In genomic region chrX:49199906-49200771, GRCh38 we compare ENCODE assay signal across 1 cellular context.
TF ChIP-seq lines count a peak whose summit lies in the region.

SYP (minus strand) TSS chrX:49200193; CDS start chrX:49200186, 7 bp downstream.

TF ChIP-seq in K562, 482 proteins besides CTCF, POLR2A, EP300 and RAD21 (continued from another document and continues in another):
- no peak for TF ChIP-seq ARID3B (CRISPR knock-in tag; IDR thresholded peaks at IDR 0.05; ENCODE audit: borderline replicate concordance)
- TF ChIP-seq TCF7L2 (IDR thresholded peaks at IDR 0.05; ENCODE audit: low read depth, low read length): no peak
- peak; percentile 51; the same call in 1 of the 2 replicates for TF ChIP-seq KAT7 (CRISPR knock-in tag; IDR thresholded peaks at IDR 0.05; ENCODE audit: borderline replicate concordance)
- peak; percentile 94 for TF ChIP-seq CXXC5 (CRISPR knock-in tag; IDR thresholded peaks at IDR 0.05)
- no peak for TF ChIP-seq FOXM1 (IDR thresholded peaks at IDR 0.05; ENCODE audit: low read depth)
- peak; percentile 83; the same call in 1 of the 2 replicates for TF ChIP-seq FOXM1 (CRISPR knock-in tag; IDR thresholded peaks at IDR 0.05; ENCODE audit: low read depth)
- TF ChIP-seq PHB (CRISPR knock-in tag; IDR thresholded peaks at IDR 0.05): no peak
- no peak for TF ChIP-seq WHSC1 (IDR thresholded peaks at IDR 0.05; ENCODE audit: low read length)
- TF ChIP-seq TRIM24 (IDR thresholded peaks at IDR 0.05): no peak
- TF ChIP-seq STAG1 (CRISPR knock-in tag; IDR thresholded peaks at IDR 0.05; ENCODE audit: borderline replicate concordance): peak; percentile 42; the same call in 1 of the 2 replicates
- TF ChIP-seq ZNF586 (CRISPR knock-in tag; conservative IDR thresholded peaks at IDR 0.05): no peak
- no peak for TF ChIP-seq E2F8 (IDR thresholded peaks at IDR 0.05; ENCODE audit: low read depth, partially characterized antibody)
- TF ChIP-seq E2F1 (CRISPR knock-in tag; IDR thresholded peaks at IDR 0.05): peak; percentile 90
- TF ChIP-seq ZNF280B (CRISPR knock-in tag; IDR thresholded peaks at IDR 0.05): no peak
- TF ChIP-seq RBFOX2 (IDR thresholded peaks at IDR 0.05; ENCODE audit: low read depth, low read length): peak; percentile 85
- no peak for TF ChIP-seq NBN (IDR thresholded peaks at IDR 0.05; ENCODE audit: low read depth)
- no peak for TF ChIP-seq POLR2AphosphoS2 (IDR thresholded peaks at IDR 0.05; ENCODE audit: low read length)
- TF ChIP-seq STAT5A (IDR thresholded peaks at IDR 0.05; ENCODE audit: borderline replicate concordance, low read length): no peak
- no peak for TF ChIP-seq BMI1 (IDR thresholded peaks at IDR 0.05; ENCODE audit: low read length)
- TF ChIP-seq ZNF140 (CRISPR knock-in tag; IDR thresholded peaks at IDR 0.05): no peak
- peak; percentile 77 for TF ChIP-seq KLF1 (tag; IDR thresholded peaks at IDR 0.05)
- TF ChIP-seq ZNF699 (CRISPR knock-in tag; IDR thresholded peaks at IDR 0.05; ENCODE audit: insufficient replicate concordance): no peak
- TF ChIP-seq NCOA1 (IDR thresholded peaks at IDR 0.05; ENCODE audit: low read depth): no peak
- no peak for TF ChIP-seq CEBPB (tag; IDR thresholded peaks at IDR 0.05)
- TF ChIP-seq PRMT5 (CRISPR knock-in tag; IDR thresholded peaks at IDR 0.05): peak; percentile 90
- TF ChIP-seq CHD7 (IDR thresholded peaks at IDR 0.05; ENCODE audit: low read depth, low read length): no peak
- TF ChIP-seq MBD1 (CRISPR knock-in tag; IDR thresholded peaks at IDR 0.05): no peak
- TF ChIP-seq SP1 (CRISPR knock-in tag; IDR thresholded peaks at IDR 0.05): peak; percentile 88
- peak; percentile 82; the same call in 1 of the 2 replicates for TF ChIP-seq ATF6 (CRISPR knock-in tag; IDR thresholded peaks at IDR 0.05)
- no peak for TF ChIP-seq RBM15 (IDR thresholded peaks at IDR 0.05; ENCODE audit: insufficient read depth, low read length)
- TF ChIP-seq SMARCC2 (IDR thresholded peaks at IDR 0.05; ENCODE audit: low read depth): no peak
- TF ChIP-seq E2F4 (CRISPR knock-in tag; IDR thresholded peaks at IDR 0.05; ENCODE audit: low read depth): peak; percentile 80; the same call in 1 of the 2 replicates
- no peak for TF ChIP-seq ETV1 (tag; conservative IDR thresholded peaks at IDR 0.05; ENCODE audit: low read depth)
- TF ChIP-seq PTTG1 (tag; IDR thresholded peaks at IDR 0.05; ENCODE audit: low read depth): no peak
- no peak for TF ChIP-seq ID3 (CRISPR knock-in tag; IDR thresholded peaks at IDR 0.05)
- 0 out of 2 replicates have a peak, but pooled peaks have one; percentile 46 for TF ChIP-seq ID3 (tag; IDR thresholded peaks at IDR 0.05)
